Comparison of ENCODE assay signal across 14 cellular contexts in the genomic region with DNA sequence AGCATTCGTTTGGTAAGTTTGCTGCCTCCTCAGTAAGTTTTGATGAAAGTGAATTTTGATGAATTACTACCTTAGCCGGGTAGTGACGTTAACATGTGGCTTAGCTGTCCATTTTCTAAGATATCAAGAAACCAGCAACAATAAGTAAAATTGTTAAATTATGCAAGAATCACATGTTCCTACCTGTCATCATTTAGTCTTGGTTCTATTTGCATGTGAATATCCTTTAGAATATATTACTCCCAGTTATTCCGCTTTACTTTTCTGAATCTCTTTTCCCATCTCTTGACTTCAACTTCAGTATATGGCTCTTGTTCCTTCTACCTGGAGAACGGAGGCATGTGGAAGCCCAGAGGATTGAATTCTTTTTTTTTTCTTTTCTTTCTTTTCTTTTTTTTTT. TPM values are rescaled to one million over a fixed set of nuclear protein-coding genes. Genes with fewer than 3 reads are reported as not detected.
DNase-seq lines count a peak whose midpoint lies in the region; ATAC-seq and TF ChIP-seq lines count a peak whose summit lies in the region.
"Had no signal": no experiment of that assay in that cellular context is flagged by ENCODE, and none has a peak within 500 bp of the region (broad histone marks: within the 10 kb centered on the region; RNA-seq: fewer than 3 reads in every experiment).

No MANE protein-coding gene starts in this region.

- H3K27ac ChIP-seq in lower lobe of right lung: peak overlapping the region; percentile 82
- H3K27ac ChIP-seq: body of pancreas, foreskin keratinocyte, prostate gland had no signal

- H3K4me3 Mint-ChIP-seq in stimulated activated naive CD8-positive, alpha-beta T cell treated with anti-CD3 and anti-CD28 coated beads, Interleukin-15, Interleukin-2, amounts not matched to agents 100 ng/mL and 50 ng/mL, for 24 hours: peak overlapping the region; percentile 94
- peak overlapping the region; percentile 93 for H3K4me3 Mint-ChIP-seq in T-helper 2 cell treated with Interferon-gamma antibody and Interleukin-4, amounts not matched to agents 5 μg/mL and 100 μg/mL, for 36 hours

- intact Hi-C loops in lower lobe of right lung (cut with DNase I): no loop called here

- H3K36me3 ChIP-seq in lower lobe of right lung: peaks cover 9% of the 10 kb centered on the region
- H3K36me3 ChIP-seq: prostate gland had no signal

- no peaks in the 10 kb centered on the region for H3K9me3 ChIP-seq in lower lobe of right lung
- H3K9me3 ChIP-seq: body of pancreas, mucosa of descending colon, prostate gland had no signal

- ATAC-seq in stimulated activated naive CD8-positive, alpha-beta T cell treated with anti-CD3 and anti-CD28 coated beads, Interleukin-15, Interleukin-2, amounts not matched to agents 100 U/mL and 50 U/mL, for 24 hours: no peak
- ATAC-seq in lower lobe of right lung: no peak
- ATAC-seq in GM21526 (IDR thresholded peaks at IDR 0.05; ENCODE audit: low FRiP score, unreplicated experiment): no peak
- ATAC-seq in GM21367 (IDR thresholded peaks at IDR 0.05; ENCODE audit: unreplicated experiment): no peak
- ATAC-seq: body of pancreas, foreskin keratinocyte, mucosa of descending colon had no signal

- H3K9me3 Mint-ChIP-seq in stimulated activated naive CD8-positive, alpha-beta T cell treated with anti-CD3 and anti-CD28 coated beads, Interleukin-15, Interleukin-2, amounts not matched to agents 100 ng/mL and 50 ng/mL, for 24 hours: peaks cover 4% of the 10 kb centered on the region
- peaks cover 6% of the 10 kb centered on the region for H3K9me3 Mint-ChIP-seq in T-helper 2 cell treated with Interferon-gamma antibody and Interleukin-4, amounts not matched to agents 5 μg/mL and 100 μg/mL, for 36 hours

- no peaks in the 10 kb centered on the region for H3K27me3 Mint-ChIP-seq in stimulated activated naive CD8-positive, alpha-beta T cell treated with anti-CD3 and anti-CD28 coated beads, Interleukin-15, Interleukin-2, amounts not matched to agents 100 ng/mL and 50 ng/mL, for 24 hours
- no peaks in the 10 kb centered on the region for H3K27me3 Mint-ChIP-seq in T-helper 2 cell treated with Interferon-gamma antibody and Interleukin-4, amounts not matched to agents 5 μg/mL and 100 μg/mL, for 36 hours (ENCODE audit: low read depth)

- H3K4me1 Mint-ChIP-seq in stimulated activated naive CD8-positive, alpha-beta T cell treated with anti-CD3 and anti-CD28 coated beads, Interleukin-15, Interleukin-2, amounts not matched to agents 100 ng/mL and 50 ng/mL, for 24 hours (ENCODE audit: low read depth): peaks cover 56% of the 10 kb centered on the region
- H3K4me1 Mint-ChIP-seq in T-helper 2 cell treated with Interferon-gamma antibody and Interleukin-4, amounts not matched to agents 5 μg/mL and 100 μg/mL, for 36 hours (ENCODE audit: low read depth): peaks cover 39% of the 10 kb centered on the region

- H3K27me3 ChIP-seq in lower lobe of right lung (ENCODE audit: low read depth): no peaks in the 10 kb centered on the region
- H3K27me3 ChIP-seq: body of pancreas, foreskin keratinocyte had no signal

- peak overlapping the region; percentile 97 for H3K27ac Mint-ChIP-seq in stimulated activated naive CD8-positive, alpha-beta T cell treated with anti-CD3 and anti-CD28 coated beads, Interleukin-15, Interleukin-2, amounts not matched to agents 100 ng/mL and 50 ng/mL, for 24 hours
- peak overlapping the region; percentile 96 for H3K27ac Mint-ChIP-seq in T-helper 2 cell treated with Interferon-gamma antibody and Interleukin-4, amounts not matched to agents 5 μg/mL and 100 μg/mL, for 36 hours

- peaks cover 34% of the 10 kb centered on the region for H3K36me3 Mint-ChIP-seq in stimulated activated naive CD8-positive, alpha-beta T cell treated with anti-CD3 and anti-CD28 coated beads, Interleukin-15, Interleukin-2, amounts not matched to agents 100 ng/mL and 50 ng/mL, for 24 hours (ENCODE audit: low read depth)
- H3K36me3 Mint-ChIP-seq in T-helper 2 cell treated with Interferon-gamma antibody and Interleukin-4, amounts not matched to agents 5 μg/mL and 100 μg/mL, for 36 hours (ENCODE audit: low read depth): peaks cover 45% of the 10 kb centered on the region

- TF ChIP-seq CTCF in lower lobe of right lung (IDR thresholded peaks at IDR 0.05): no peak

- DNase-seq in stimulated activated naive CD8-positive, alpha-beta T cell treated with anti-CD3 and anti-CD28 coated beads, Interleukin-15, Interleukin-2, amounts not matched to agents 100 U/mL and 50 U/mL, for 24 hours: no peak
- DNase-seq in T-helper 2 cell treated with Interferon-gamma antibody and Interleukin-4, amounts not matched to agents 5 μg/mL and 100 μg/mL, for 36 hours (ENCODE audit: low spot score): no peak
- DNase-seq in lower lobe of right lung (no peak), GDM1 (lab: John Stamatoyannopoulos, UW) (no peak), cerebellar cortex (ENCODE audit: low spot score) (no peak)
- DNase-seq: body of pancreas; effector CD8-positive, alpha-beta T cell; foreskin keratinocyte; mucosa of descending colon; NCI-H446 treated with DMSO at 0.1 percent for 48 hours had no signal

- H3K4me3 ChIP-seq in lower lobe of right lung: peak overlapping the region; percentile 29
- H3K4me3 ChIP-seq: body of pancreas, mucosa of descending colon, prostate gland had no signal

- H3K4me1 ChIP-seq in lower lobe of right lung: peaks cover 14% of the 10 kb centered on the region
- H3K4me1 ChIP-seq: body of pancreas, foreskin keratinocyte, prostate gland had no signal

RNA-seq across cellular contexts. Expression of a gene that starts 59.4 kb away (rescaled TPM):
- 112 TPM for total RNA-seq in lower lobe of right lung
